8 cellular contexts compared by ENCODE assay signal in the genomic region with DNA sequence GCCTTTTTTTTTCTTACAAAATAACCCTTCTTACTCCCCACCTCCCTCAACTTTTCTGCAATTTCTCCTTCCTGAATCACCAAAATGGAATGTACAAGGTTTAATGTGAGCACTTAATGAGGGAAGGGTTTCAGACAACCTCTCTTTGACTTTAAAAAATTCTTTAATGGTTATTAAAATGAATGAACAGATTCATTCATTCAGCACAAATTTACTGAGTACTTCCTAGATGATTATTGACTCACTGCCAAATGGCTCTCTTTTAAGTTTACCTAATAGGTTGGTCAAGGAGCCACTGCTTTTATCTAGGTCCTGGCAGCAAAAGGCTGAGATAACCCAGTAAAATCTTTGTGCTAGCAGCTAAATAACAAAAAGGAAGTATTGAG. TPM values are rescaled to one million over a fixed set of nuclear protein-coding genes. Genes with fewer than 3 reads are reported as not detected.
DNase-seq lines count a peak whose midpoint lies in the region; ATAC-seq and TF ChIP-seq lines count a peak whose summit lies in the region.
"Had no signal": no experiment of that assay in that cellular context is flagged by ENCODE, and none has a peak within 500 bp of the region (broad histone marks: within the 10 kb centered on the region; RNA-seq: fewer than 3 reads in every experiment).

No MANE protein-coding gene starts in this region.

- intact Hi-C loops in adrenal gland (cut with DNase I), result no loop called here

- H3K79me1 ChIP-seq in trophoblast cell (ENCODE audit: low read length), result peaks cover 17% of the 10 kb centered on the region

- H3K4me1 ChIP-seq in GM23248 (ENCODE audit: insufficient read depth), result peaks cover 6% of the 10 kb centered on the region
- H3K4me1 ChIP-seq in fibroblast of lung (ENCODE audit: control insufficient read depth, extremely low read depth, insufficient read depth, low read length), result peaks cover 3% of the 10 kb centered on the region
- peaks cover 0 to 9% of the 10 kb centered on the region in 2 experiments for H3K4me1 ChIP-seq in trophoblast cell (ENCODE audit: control insufficient read depth in 1 of 2, insufficient read depth in 2 of 2, low read length in 2 of 2)
- H3K4me1 ChIP-seq in adrenal gland (replicated peaks in 1 of 2), result peaks cover 0 to 10% of the 10 kb centered on the region in 2 donors

- H4K91ac ChIP-seq in trophoblast cell (ENCODE audit: low read depth, low read length), result no peak overlapping the region

- H3K4me2 ChIP-seq in GM23248 (ENCODE audit: unreplicated experiment) (peak overlapping the region; percentile 85), fibroblast of lung (ENCODE audit: extremely low read depth, insufficient read depth, low read length) (peak overlapping the region; percentile 78), trophoblast cell (ENCODE audit: low read length) (peak overlapping the region; percentile 46)

- H3K79me2 ChIP-seq in GM23248 (ENCODE audit: insufficient read depth) (no peaks in the 10 kb centered on the region), fibroblast of lung (ENCODE audit: control insufficient read depth, insufficient read depth, low read length) (no peaks in the 10 kb centered on the region), trophoblast cell (ENCODE audit: control insufficient read depth, insufficient read depth, low read length, poor library complexity) (peaks cover 6% of the 10 kb centered on the region)

- H4K12ac ChIP-seq in trophoblast cell (ENCODE audit: low read depth, low read length), result no peak overlapping the region

- H3K9ac ChIP-seq in GM23248 (peak overlapping the region; percentile 79), fibroblast of lung (ENCODE audit: insufficient read depth, low read length) (no peak overlapping the region), trophoblast cell (ENCODE audit: low read length) (no peak overlapping the region)

- H2BK12ac ChIP-seq in trophoblast cell (ENCODE audit: low read length), result no peak overlapping the region

- H3K23ac ChIP-seq in trophoblast cell (ENCODE audit: low read length), result no peak overlapping the region

- H3K27ac ChIP-seq in GM23248 (no peak overlapping the region), fibroblast of lung (ENCODE audit: insufficient read depth, low read length) (no peak overlapping the region), trophoblast cell (ENCODE audit: low read depth, low read length) (no peak overlapping the region), adrenal gland (no peak overlapping the region)
- H3K27ac ChIP-seq: cardiac muscle cell had no signal

- no peaks in the 10 kb centered on the region for H3F3A ChIP-seq in GM23248 (ENCODE audit: insufficient read depth)

- H3K4me3 ChIP-seq in GM23248 (peak overlapping the region; percentile 77), fibroblast of lung (replicated peaks in 1 of 4; ENCODE audit: control extremely low read depth in 1 of 4, insufficient read depth in 1 of 4, low read depth in 3 of 4, low read length in 4 of 4) (peak overlapping the region in 2 of 4 experiments; percentile 71 to 79), trophoblast cell (ENCODE audit: low read depth, low read length) (no peak overlapping the region), adrenal gland (no peak overlapping the region)

- no peaks in the 10 kb centered on the region for H3K9me3 ChIP-seq in GM23248 (ENCODE audit: low read depth)
- no peaks in the 10 kb centered on the region for H3K9me3 ChIP-seq in fibroblast of lung (ENCODE audit: control insufficient read depth, insufficient read depth, low read depth, low read length)
- H3K9me3 ChIP-seq in trophoblast cell (ENCODE audit: insufficient read depth, low read depth, low read length), result no peaks in the 10 kb centered on the region
- no peaks in the 10 kb centered on the region for H3K9me3 ChIP-seq in adrenal gland (replicated peaks in 1 of 3)

- no peak overlapping the region for H2BK5ac ChIP-seq in trophoblast cell (ENCODE audit: low read depth, low read length, poor library complexity)

- H3K36me3 ChIP-seq in GM23248 (ENCODE audit: low read depth) (no peaks in the 10 kb centered on the region), fibroblast of lung (ENCODE audit: control insufficient read depth, insufficient read depth, low read length) (no peaks in the 10 kb centered on the region), trophoblast cell (ENCODE audit: control insufficient read depth in 1 of 2, insufficient read depth in 2 of 2, low read length in 2 of 2) (peaks cover 2 to 4% of the 10 kb centered on the region in 2 experiments), adrenal gland (replicated peaks in 1 of 2) (no peaks in the 10 kb centered on the region)

- no peak overlapping the region for H3K4ac ChIP-seq in trophoblast cell (ENCODE audit: low read depth, low read length)

- H3K18ac ChIP-seq in trophoblast cell (ENCODE audit: low read length), result peak overlapping the region; percentile 21

- H2BK120ac ChIP-seq in trophoblast cell (ENCODE audit: insufficient read depth, low read length, poor library complexity), result peak overlapping the region; percentile 52

- in situ Hi-C loops in GM23248 (cut with MboI), result no loop called here

- TF ChIP-seq CTCF in fibroblast of lung (conservative IDR thresholded peaks at IDR 0.05 in 1 of 2, IDR thresholded peaks at IDR 0.05 in 1 of 2; ENCODE audit: low read depth in 1 of 2, low read length in 2 of 2) (no peak), adrenal gland (IDR thresholded peaks at IDR 0.05) (no peak)

- H2AK5ac ChIP-seq in trophoblast cell (ENCODE audit: low read length), result no peak overlapping the region

- TF ChIP-seq POLR2A in adrenal gland (IDR thresholded peaks at IDR 0.05), result no peak

- H3K9me2 ChIP-seq in GM23248 (ENCODE audit: insufficient read depth), result no peaks in the 10 kb centered on the region

- H2AFZ ChIP-seq in GM23248 (peak overlapping the region; percentile 88), fibroblast of lung (ENCODE audit: low read length) (no peak overlapping the region), trophoblast cell (ENCODE audit: insufficient read depth, low read length, poor library complexity) (no peak overlapping the region)

- peak overlapping the region; percentile 52 for H4K8ac ChIP-seq in trophoblast cell (ENCODE audit: low read depth, low read length)

- peak overlapping the region; percentile 64 for H3K14ac ChIP-seq in trophoblast cell (ENCODE audit: low read length)

- H3K27me3 ChIP-seq in GM23248 (replicated peaks; ENCODE audit: insufficient read depth), result no peaks in the 10 kb centered on the region
- H3K27me3 ChIP-seq in fibroblast of lung (ENCODE audit: control insufficient read depth, insufficient read depth, low read length), result no peaks in the 10 kb centered on the region
- H3K27me3 ChIP-seq in trophoblast cell (ENCODE audit: insufficient read depth, low read length), result no peaks in the 10 kb centered on the region
- no peaks in the 10 kb centered on the region for H3K27me3 ChIP-seq in adrenal gland
- H3K27me3 ChIP-seq: cardiac muscle cell had no signal

- no peaks in the 10 kb centered on the region for H4K20me1 ChIP-seq in GM23248 (ENCODE audit: insufficient read depth)
- no peaks in the 10 kb centered on the region for H4K20me1 ChIP-seq in fibroblast of lung (ENCODE audit: control insufficient read depth, extremely low read depth, insufficient read depth, low read length)

- ATAC-seq in GM21825 (IDR thresholded peaks at IDR 0.05; ENCODE audit: unreplicated experiment), result no peak

- DNase-seq in GM23248 (peak; percentile 27), NCI-H226 (peak; percentile 8), fibroblast of lung (ENCODE audit: low read depth in 2 of 2) (peak in 1 of 2 donors; percentile 53), trophoblast cell (no peak), adrenal gland (no peak)
- DNase-seq in activated CD8-positive, alpha-beta memory T cell treated with anti-CD3 and anti-CD28 coated beads, Interleukin-2, amount 50 U/mL, for 4 hours, result no peak

RNA-seq across cellular contexts. Expression of a gene that starts 0.9 kb away (rescaled TPM):
- 4.3 and 4.8 TPM in 2 replicates for total RNA-seq in GM23248 (2014; rRNA removed; shearing (Covaris generic))
- polyA plus RNA-seq in GM23248 (2016; fragmentation: Nextera tagmentation; extraction: Ambion mirVana) (5.9 and 7.7 TPM in 2 replicates), fibroblast of lung (7.6 and 9.9 TPM in 2 replicates), adrenal gland (1 to 10 TPM; 3.0 to 7.2 (median 4.9) TPM)
- total RNA-seq in fibroblast of lung (2.6 and 3.5 TPM in 2 replicates), adrenal gland (1 to 10 TPM in 7 of 8 donors, under 1 TPM in 1; 0.76 to 7.7 (median 1.6) TPM)
- 3.5 and 5.8 TPM in 2 replicates for polyA plus RNA-seq in fibroblast of lung (2012)
- polyA minus RNA-seq in fibroblast of lung (ENCODE audit: low replicate concordance), result 0.37 and 7.8 TPM in 2 replicates
- 56.7 and 62.1 TPM in 2 replicates for polyA plus RNA-seq in trophoblast cell (2013)

Comparison
In these comparisons a context has a peak if more than half of its experiments do, and no peak if none do; other contexts are left out.
1. DNase-seq: peak in GM23248 (single experiment) and NCI-H226 (single experiment); none in trophoblast cell (0 of 2), activated CD8-positive, alpha-beta memory T cell treated with anti-CD3 and anti-CD28 coated beads, Interleukin-2, amount 50 U/mL, for 4 hours (single experiment) and adrenal gland (0 of 7).
2. Peak in every context shown above with its lines, with median percentiles within 50 percentile points of each other: H3K4me2 ChIP-seq.